Comparison of ENCODE assay signal across 8 cellular contexts in genomic region chrX:50903387-50904027, GRCh38. TPM values are rescaled to one million over a fixed set of nuclear protein-coding genes. Genes with fewer than 3 reads are reported as not detected.
A peak's percentile ranks its signal among the peaks of the same experiment; 100 is the strongest.
DNase-seq lines count a peak whose midpoint lies in the region; ATAC-seq and TF ChIP-seq lines count a peak whose summit lies in the region.

No MANE protein-coding gene starts in this region.

- H3K4me3 ChIP-seq in breast epithelium: no peak overlapping the region
- H3K4me3 ChIP-seq in astrocyte of the spinal cord (ENCODE audit: low read depth, low read length): no peak overlapping the region

- POLR2A ChIA-PET in MCF 10A (lab: Yijun Ruan, JAX): interaction anchor here (0.7 kb wide), 1 partner anchor 156 kb away, joined by 3 read pairs; no protein-coding TSS in a partner anchor

- BruUV-seq in MCF 10A (replicated peaks; lab: Mats Ljungman, UMichigan): no TSS peak

- no peak overlapping the region for H3K27ac ChIP-seq in breast epithelium

- in situ Hi-C loops in astrocyte of the spinal cord (cut with HindIII; ENCODE audit: low sequenced_read_pairs): no loop called here

- H3K4me1 Mint-ChIP-seq in MCF 10A (ENCODE audit: insufficient read depth, unreplicated experiment): no peaks in the 10 kb centered on the region

- CTCF ChIA-PET in MCF 10A (lab: Yijun Ruan, JAX): interaction anchor here (0.6 to 10.1 kb wide), 25 partner anchors 10 to 553 kb away, joined by 3 to 113 read pairs (median 4); no protein-coding TSS in a partner anchor

- no peak overlapping the region for H3K4me3 Mint-ChIP-seq in MCF 10A (ENCODE audit: unreplicated experiment)

- intact Hi-C loops in MCF 10A (cut with micrococcal nuclease) (loop anchor here (1.0 to 2.0 kb wide), 3 partner anchors 85 to 212 kb away; no protein-coding TSS in a partner anchor), breast epithelium (cut with DNase I; ENCODE audit: low total_unique reads) (no loop called here)

- H3K27me3 Mint-ChIP-seq in MCF 10A (ENCODE audit: insufficient read depth, unreplicated experiment): peaks cover 15% of the 10 kb centered on the region

- H3K9me3 Mint-ChIP-seq in MCF 10A (ENCODE audit: unreplicated experiment): no peaks in the 10 kb centered on the region

- TF ChIP-seq CTCF in MCF 10A (IDR thresholded peaks at IDR 0.05; ENCODE audit: unreplicated experiment): peak; percentile 35
- TF ChIP-seq CTCF in breast epithelium (IDR thresholded peaks at IDR 0.05): peak in 1 of 3 donors; percentile 20
- peak; percentile 78 for TF ChIP-seq CTCF in astrocyte of the spinal cord (IDR thresholded peaks at IDR 0.05; ENCODE audit: low read depth, low read length)

- no peaks in the 10 kb centered on the region for H3K9me3 ChIP-seq in breast epithelium

- no peak overlapping the region for H3K27ac Mint-ChIP-seq in MCF 10A (ENCODE audit: low read depth, unreplicated experiment)

- no peaks in the 10 kb centered on the region for H3K36me3 Mint-ChIP-seq in MCF 10A (ENCODE audit: insufficient read depth, unreplicated experiment)

- DNase-seq in MCF 10A (ENCODE audit: unreplicated experiment) (peak; percentile 60), breast epithelium (ENCODE audit: low spot score in 2 of 2) (no peak), Kasumi-1 (lab: John Stamatoyannopoulos, UW) (peak; percentile 43 to 49), astrocyte of the spinal cord (ENCODE audit: low read depth, low spot score) (peak; percentile 45), kidney tubule cell (ENCODE audit: low spot score) (peak; percentile 62), T1000 (lab: John Stamatoyannopoulos, UW) (no peak)

- no peaks in the 10 kb centered on the region for H3K4me1 ChIP-seq in breast epithelium

- H3K36me3 ChIP-seq in breast epithelium: no peaks in the 10 kb centered on the region

- TF ChIP-seq POLR2A in breast epithelium (IDR thresholded peaks at IDR 0.05): no peak

- H3K27me3 ChIP-seq in breast epithelium: peaks cover 0 to 38% of the 10 kb centered on the region in 2 donors

- no peak for ATAC-seq in HG02852 (IDR thresholded peaks at IDR 0.05; ENCODE audit: unreplicated experiment)
- ATAC-seq in GM18517 (IDR thresholded peaks at IDR 0.05; ENCODE audit: unreplicated experiment): no peak

RNA-seq across cellular contexts. Expression of gene BMP15, which starts 7.0 kb away (rescaled TPM):
- not detected in 2 replicates for total RNA-seq in MCF 10A (2022)
- total RNA-seq in breast epithelium: not detected

Comparison
In these comparisons a context has a peak if more than half of its experiments do, and no peak if none do; other contexts are left out.
1. DNase-seq: peak in MCF 10A (single experiment), Kasumi-1 (2 of 2), astrocyte of the spinal cord (single experiment) and kidney tubule cell (single experiment); none in breast epithelium (0 of 2) and T1000 (single experiment).